Comparison of ENCODE assay signal across 22 cellular contexts in genomic region chr2:241135737-241136136, GRCh38. TPM values are rescaled to one million over a fixed set of nuclear protein-coding genes. Genes with fewer than 3 reads are reported as not detected.
DNase-seq lines count a peak whose midpoint lies in the region; ATAC-seq and TF ChIP-seq lines count a peak whose summit lies in the region.
"Had no signal": no experiment of that assay in that cellular context is flagged by ENCODE, and none has a peak within 500 bp of the region (broad histone marks: within the 10 kb centered on the region; RNA-seq: fewer than 3 reads in every experiment).

No MANE protein-coding gene starts in this region.

- CTCF ChIA-PET in activated naive CD4-positive, alpha-beta T cell treated with anti-CD3 and anti-CD28 coated beads, Interleukin-2, amount 10 ng/mL, durations not matched to agents 7 days and 5 days (lab: Charles Lee), result interaction anchor here (0.9 kb wide), 1 partner anchor 10 kb away, joined by 5 read pairs; no protein-coding TSS in a partner anchor
- CTCF ChIA-PET in activated CD4-positive, alpha-beta T cell treated with anti-CD3 and anti-CD28 coated beads for 36 hours (lab: Charles Lee), result no interaction called here

- intact Hi-C loops in activated CD4-positive, alpha-beta T cell treated with anti-CD3 and anti-CD28 coated beads for 36 hours (cut with DNase I, micrococcal nuclease), result no loop called here

- TF ChIP-seq POLR2A in suprapubic skin (IDR thresholded peaks at IDR 0.05), result no peak

- DNase-seq in chondrocyte (ENCODE audit: low spot score) (peak; percentile 70), left lobe of liver (ENCODE audit: low spot score) (peak; percentile 72), suprapubic skin (ENCODE audit: low spot score in 2 of 2) (peak; percentile 33 to 53)
- no peak for DNase-seq in activated naive CD4-positive, alpha-beta T cell treated with anti-CD3 and anti-CD28 coated beads, Interleukin-2, amount 10 ng/mL, durations not matched to agents 7 days and 5 days
- no peak for DNase-seq in activated CD4-positive, alpha-beta T cell treated with anti-CD3 and anti-CD28 coated beads for 36 hours
- DNase-seq: DMS53; GF-D8; H7; MG63; NCI-H1417 treated with DMSO at 0.1 percent for 48 hours; NCI-H187 treated with DMSO at 0.1 percent for 48 hours; NCI-H2107; NCI-H510A treated with DMSO at 0.1 percent for 48 hours; NCI-H774; NK-92 treated with Interleukin-12 subunit alpha and Interleukin-12 subunit beta, amount 100 ng/mL, for 24 hours had no signal

- no peaks in the 10 kb centered on the region for H3K4me1 ChIP-seq in suprapubic skin
- H3K4me1 ChIP-seq: A549 had no signal

- WGBS in suprapubic skin, result 77% methylated on average over 9 of the region's 9 CpGs

- no peaks in the 10 kb centered on the region for H3K27me3 Mint-ChIP-seq in chondrocyte (ENCODE audit: low read depth)
- H3K27me3 Mint-ChIP-seq in nephron (ENCODE audit: low read depth), result peaks cover 10% of the 10 kb centered on the region
- H3K27me3 Mint-ChIP-seq in activated naive CD4-positive, alpha-beta T cell treated with anti-CD3 and anti-CD28 coated beads, Interleukin-2, amount 10 ng/mL, durations not matched to agents 7 days and 5 days, result no peaks in the 10 kb centered on the region
- no peaks in the 10 kb centered on the region for H3K27me3 Mint-ChIP-seq in activated CD4-positive, alpha-beta T cell treated with anti-CD3 and anti-CD28 coated beads for 36 hours
- H3K27me3 Mint-ChIP-seq: B cell had no signal

- H3K27ac ChIP-seq in suprapubic skin, result no peak overlapping the region
- H3K27ac ChIP-seq: A549 had no signal

- peaks cover 5% of the 10 kb centered on the region for H3K36me3 Mint-ChIP-seq in chondrocyte (ENCODE audit: low read depth)
- peaks cover 25% of the 10 kb centered on the region for H3K36me3 Mint-ChIP-seq in nephron (ENCODE audit: low read depth)
- peaks cover 29% of the 10 kb centered on the region for H3K36me3 Mint-ChIP-seq in activated naive CD4-positive, alpha-beta T cell treated with anti-CD3 and anti-CD28 coated beads, Interleukin-2, amount 10 ng/mL, durations not matched to agents 7 days and 5 days
- peaks cover 36% of the 10 kb centered on the region for H3K36me3 Mint-ChIP-seq in activated CD4-positive, alpha-beta T cell treated with anti-CD3 and anti-CD28 coated beads for 36 hours (ENCODE audit: low read depth)

- no peaks in the 10 kb centered on the region for H3K9me3 ChIP-seq in suprapubic skin
- H3K9me3 ChIP-seq: A549, MG63 had no signal

- no peak overlapping the region for H3K4me3 ChIP-seq in suprapubic skin
- H3K4me3 ChIP-seq: A549, K562, MG63 had no signal

- TF ChIP-seq CTCF in chondrocyte (IDR thresholded peaks at IDR 0.05), result no peak
- TF ChIP-seq CTCF in nephron (IDR thresholded peaks at IDR 0.05; ENCODE audit: unreplicated experiment in 3 of 3), result no peak
- no peak for TF ChIP-seq CTCF in suprapubic skin (IDR thresholded peaks at IDR 0.05)

- H3K36me3 ChIP-seq in suprapubic skin, result peaks cover 52% of the 10 kb centered on the region

- H3K27ac Mint-ChIP-seq in chondrocyte (ENCODE audit: unreplicated experiment) (no peak overlapping the region), nephron (peak overlapping the region; percentile 87 to 92 (median 90))
- H3K27ac Mint-ChIP-seq in activated naive CD4-positive, alpha-beta T cell treated with anti-CD3 and anti-CD28 coated beads, Interleukin-2, amount 10 ng/mL, durations not matched to agents 7 days and 5 days, result no peak overlapping the region
- no peak overlapping the region for H3K27ac Mint-ChIP-seq in activated CD4-positive, alpha-beta T cell treated with anti-CD3 and anti-CD28 coated beads for 36 hours
- H3K27ac Mint-ChIP-seq: B cell, CD14-positive monocyte had no signal

- H3K4me3 Mint-ChIP-seq in chondrocyte (ENCODE audit: unreplicated experiment) (no peak overlapping the region), nephron (no peak overlapping the region)
- no peak overlapping the region for H3K4me3 Mint-ChIP-seq in activated naive CD4-positive, alpha-beta T cell treated with anti-CD3 and anti-CD28 coated beads, Interleukin-2, amount 10 ng/mL, durations not matched to agents 7 days and 5 days
- H3K4me3 Mint-ChIP-seq in activated CD4-positive, alpha-beta T cell treated with anti-CD3 and anti-CD28 coated beads for 36 hours, result no peak overlapping the region
- H3K4me3 Mint-ChIP-seq: B cell, CD14-positive monocyte had no signal

- H3K4me1 Mint-ChIP-seq in chondrocyte (ENCODE audit: low read depth) (peaks cover 2% of the 10 kb centered on the region), nephron (no peaks in the 10 kb centered on the region)
- H3K4me1 Mint-ChIP-seq in activated naive CD4-positive, alpha-beta T cell treated with anti-CD3 and anti-CD28 coated beads, Interleukin-2, amount 10 ng/mL, durations not matched to agents 7 days and 5 days, result no peaks in the 10 kb centered on the region
- H3K4me1 Mint-ChIP-seq in activated CD4-positive, alpha-beta T cell treated with anti-CD3 and anti-CD28 coated beads for 36 hours, result no peaks in the 10 kb centered on the region
- H3K4me1 Mint-ChIP-seq: CD14-positive monocyte had no signal

- POLR2A ChIA-PET in activated CD4-positive, alpha-beta T cell treated with anti-CD3 and anti-CD28 coated beads for 36 hours (lab: Charles Lee), result no interaction called here

- H3K9me3 Mint-ChIP-seq in chondrocyte (ENCODE audit: low read depth), result no peaks in the 10 kb centered on the region
- no peaks in the 10 kb centered on the region for H3K9me3 Mint-ChIP-seq in nephron
- no peaks in the 10 kb centered on the region for H3K9me3 Mint-ChIP-seq in activated naive CD4-positive, alpha-beta T cell treated with anti-CD3 and anti-CD28 coated beads, Interleukin-2, amount 10 ng/mL, durations not matched to agents 7 days and 5 days
- no peaks in the 10 kb centered on the region for H3K9me3 Mint-ChIP-seq in activated CD4-positive, alpha-beta T cell treated with anti-CD3 and anti-CD28 coated beads for 36 hours (ENCODE audit: low read depth)
- H3K9me3 Mint-ChIP-seq: CD14-positive monocyte had no signal

- no peaks in the 10 kb centered on the region for H3K27me3 ChIP-seq in suprapubic skin
- H3K27me3 ChIP-seq: MG63 had no signal

- ATAC-seq in left lobe of liver (peak; percentile 93), GM21529 (IDR thresholded peaks at IDR 0.05; ENCODE audit: unreplicated experiment) (no peak), HG02798 (IDR thresholded peaks at IDR 0.05; ENCODE audit: poor library complexity, unreplicated experiment) (no peak)
- ATAC-seq in activated CD4-positive, alpha-beta T cell treated with anti-CD3 and anti-CD28 coated beads for 36 hours, result no peak
- ATAC-seq: A549, K562 had no signal

- no peak for TF ChIP-seq EP300 in suprapubic skin (IDR thresholded peaks at IDR 0.05)

RNA-seq across cellular contexts. Expression of gene PASK, which starts 13.5 kb away (rescaled TPM):
- total RNA-seq in chondrocyte (4.4 to 13.8 TPM (median 4.5 TPM) in 3 replicates), left lobe of liver (5.0 TPM), suprapubic skin (10 to 100 TPM in 3 of 4 donors, 1 to 10 TPM in 1; 9.8 to 19.7 (median 14.6) TPM)
- 10 to 100 TPM; 62.9 to 88.1 TPM for total RNA-seq in activated CD4-positive, alpha-beta T cell treated with anti-CD3 and anti-CD28 coated beads for 36 hours

RNA-seq across cellular contexts. Expression of gene PPP1R7, which starts 14.5 kb away (rescaled TPM):
- 43.1 to 54.2 TPM (median 44.3 TPM) in 3 replicates for total RNA-seq in chondrocyte
- 25.6 TPM for total RNA-seq in left lobe of liver
- 100 to 1,000 TPM in 1 of 4 donors, 10 to 100 TPM in 3; 37.8 to 104 (median 44.4) TPM for total RNA-seq in suprapubic skin
- total RNA-seq in activated CD4-positive, alpha-beta T cell treated with anti-CD3 and anti-CD28 coated beads for 36 hours, result 100 to 1,000 TPM; 104 to 129 TPM

RNA-seq across cellular contexts. Expression of gene MTERF4, which starts 33.6 kb away (rescaled TPM):
- total RNA-seq in chondrocyte (21.5 to 34.1 TPM (median 22.6 TPM) in 3 replicates), left lobe of liver (15.4 TPM), suprapubic skin (10 to 100 TPM; 30.0 to 81.8 (median 52.4) TPM)
- total RNA-seq in activated CD4-positive, alpha-beta T cell treated with anti-CD3 and anti-CD28 coated beads for 36 hours, result 10 to 100 TPM; 34.4 to 34.5 TPM

RNA-seq across cellular contexts. Expression of gene ANO7, which starts 52.7 kb away (rescaled TPM):
- total RNA-seq in chondrocyte, result 0.48 to 2.2 TPM (median 1.5 TPM) in 3 replicates
- total RNA-seq in left lobe of liver, result 1.3 TPM
- 1 to 10 TPM; 1.1 to 1.4 (median 1.2) TPM for total RNA-seq in suprapubic skin
- total RNA-seq in activated CD4-positive, alpha-beta T cell treated with anti-CD3 and anti-CD28 coated beads for 36 hours, result 1 to 10 TPM; 2.1 to 2.4 TPM

Comparison
In these comparisons a context has a peak if more than half of its experiments do, and no peak if none do; other contexts are left out.
1. DNase-seq: peak in chondrocyte (single experiment), left lobe of liver (single experiment) and suprapubic skin (2 of 2); none in activated naive CD4-positive, alpha-beta T cell treated with anti-CD3 and anti-CD28 coated beads, Interleukin-2, amount 10 ng/mL, durations not matched to agents 7 days and 5 days (single experiment) and activated CD4-positive, alpha-beta T cell treated with anti-CD3 and anti-CD28 coated beads for 36 hours (single experiment).
2. H3K27ac Mint-ChIP-seq: peak in nephron (3 of 3); none in chondrocyte (single experiment), activated naive CD4-positive, alpha-beta T cell treated with anti-CD3 and anti-CD28 coated beads, Interleukin-2, amount 10 ng/mL, durations not matched to agents 7 days and 5 days (single experiment) and activated CD4-positive, alpha-beta T cell treated with anti-CD3 and anti-CD28 coated beads for 36 hours (single experiment).